ENCODE assay signal across 17 cellular contexts in the genomic region with DNA sequence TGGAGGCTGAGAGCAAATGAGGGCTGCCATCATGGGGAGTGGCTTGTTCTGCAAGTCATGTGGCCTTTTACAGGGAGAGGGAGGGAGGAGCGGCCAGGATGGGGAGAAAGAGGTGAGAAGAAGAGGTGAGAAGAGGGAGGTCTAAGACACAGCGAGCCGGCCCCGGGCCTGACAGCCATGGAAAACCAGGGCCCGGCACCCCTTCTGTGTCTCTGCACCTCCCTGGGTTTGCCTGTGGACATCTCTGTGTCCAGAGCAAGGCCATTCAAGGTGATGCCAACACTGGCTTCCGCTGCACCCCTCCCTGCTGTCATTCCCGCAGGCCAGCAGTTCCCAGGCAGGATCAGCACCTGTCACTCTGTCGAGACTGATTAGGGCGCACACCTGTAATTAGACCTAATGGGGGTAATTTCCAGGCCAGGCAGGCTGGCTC.
DNase-seq lines count a peak whose midpoint lies in the region; ATAC-seq, FAIRE-seq and TF ChIP-seq lines count a peak whose summit lies in the region.
"Had no signal": no experiment of that assay in that cellular context is flagged by ENCODE, and none has a peak within 500 bp of the region (broad histone marks: within the 10 kb centered on the region; RNA-seq: fewer than 3 reads in every experiment).

No MANE protein-coding gene starts in this region.

- TF ChIP-seq EP300 in HepG2 (IDR thresholded peaks at IDR 0.05; ENCODE audit: low read depth in 2 of 2, low read length in 2 of 2): no peak
- no peak for TF ChIP-seq EP300 in HepG2 (CRISPR knock-in tag; IDR thresholded peaks at IDR 0.05; ENCODE audit: borderline replicate concordance)

- H3K4me2 ChIP-seq in HepG2 (ENCODE audit: low read depth, low read length): no peak overlapping the region

- CTCF ChIA-PET in HepG2 (lab: Yijun Ruan, JAX; ENCODE audit: low intra/inter-chr PET ratio, low total read pairs): no interaction called here
- CTCF ChIA-PET in activated CD4-positive, alpha-beta memory T cell treated with anti-CD3 and anti-CD28 coated beads for 36 hours (lab: Charles Lee): no interaction called here

- H4K20me1 ChIP-seq in HepG2 (ENCODE audit: insufficient read depth, low read length): peaks cover 4% of the 10 kb centered on the region; the same call in 1 of the 2 replicates

- no peaks in the 10 kb centered on the region for H3K36me3 Mint-ChIP-seq in activated CD4-positive, alpha-beta memory T cell treated with anti-CD3 and anti-CD28 coated beads for 36 hours

- BruUV-seq in HepG2 (replicated peaks; lab: Mats Ljungman, UMichigan): no TSS peak

- in situ Hi-C loops in HepG2 (cut with HindIII; ENCODE audit: extremely low pct_ligation_motif_present, low pct_unique_long_range_greater_than_20kb): no loop called here

- no peak for FAIRE-seq in HepG2 (lab: Jason Lieb, UNC)
- FAIRE-seq: A204.1, pancreas had no signal

- no peak overlapping the region for H2AFZ ChIP-seq in HepG2 (ENCODE audit: low read length)
- H2AFZ ChIP-seq: GM23338 had no signal

- WGBS in HepG2 (ENCODE audit: low lambda C conversion rate): 62% methylated on average over 9 of the region's 9 CpGs
- 57% methylated on average over 5 of the region's 9 CpGs for WGBS in right lobe of liver (ENCODE audit: insufficient coverage, low coverage, low lambda C conversion rate, missing lambda C conversion rate)

- no peaks in the 10 kb centered on the region for H3K9me3 ChIP-seq in HepG2 (ENCODE audit: low read length)
- H3K9me3 ChIP-seq in right lobe of liver: no peaks in the 10 kb centered on the region
- H3K9me3 ChIP-seq: adrenal gland, gastrocnemius medialis, pancreas, upper lobe of right lung had no signal

- H3K36me3 ChIP-seq in HepG2 (replicated peaks in 1 of 2; ENCODE audit: control insufficient read depth in 1 of 2, insufficient read depth in 2 of 2, low read length in 2 of 2): no peaks in the 10 kb centered on the region; a peak in 1 of 5 replicates
- H3K36me3 ChIP-seq in right lobe of liver: no peaks in the 10 kb centered on the region
- H3K36me3 ChIP-seq: adrenal gland, gastrocnemius medialis, pancreas, upper lobe of right lung had no signal

- ATAC-seq in HepG2: no peak
- no peak for ATAC-seq in right lobe of liver
- ATAC-seq in HG03442 (IDR thresholded peaks at IDR 0.05; ENCODE audit: unreplicated experiment): no peak
- ATAC-seq: gastrocnemius medialis, pancreas, upper lobe of right lung had no signal

- TF ChIP-seq POLR2A in HepG2 (IDR thresholded peaks at IDR 0.05; ENCODE audit: insufficient read depth in 1 of 2, low read depth in 2 of 2, low read length in 2 of 2) (no peak), right lobe of liver (IDR thresholded peaks at IDR 0.05) (no peak)

- TF ChIP-seq CTCF in HepG2 (CRISPR knock-in tag; IDR thresholded peaks at IDR 0.05): no peak
- no peak for TF ChIP-seq CTCF in right lobe of liver (IDR thresholded peaks at IDR 0.05)

- POLR2A ChIA-PET in HepG2 (lab: Yijun Ruan, JAX): no interaction called here
- POLR2A ChIA-PET in activated CD4-positive, alpha-beta memory T cell treated with anti-CD3 and anti-CD28 coated beads for 36 hours (lab: Charles Lee): no interaction called here

- no peak overlapping the region for H3K9ac ChIP-seq in HepG2 (ENCODE audit: insufficient read depth, low read depth, low read length)

- H3K4me1 ChIP-seq in HepG2 (ENCODE audit: insufficient read depth, low read length) (no peaks in the 10 kb centered on the region), right lobe of liver (no peaks in the 10 kb centered on the region)
- H3K4me1 ChIP-seq: adrenal gland, gastrocnemius medialis, pancreas, upper lobe of right lung had no signal

- H3K4me1 Mint-ChIP-seq in activated CD4-positive, alpha-beta memory T cell treated with anti-CD3 and anti-CD28 coated beads for 36 hours (ENCODE audit: low read depth): no peaks in the 10 kb centered on the region

- no peak overlapping the region for H3K4me3 ChIP-seq in HepG2 (replicated peaks in 1 of 3; ENCODE audit: insufficient read depth in 1 of 3, low read depth in 2 of 3, low read length in 3 of 3)
- no peak overlapping the region for H3K4me3 ChIP-seq in right lobe of liver
- H3K4me3 ChIP-seq: adrenal gland, gastrocnemius medialis, GM23338, pancreas, upper lobe of right lung had no signal

- TF ChIP-seq RAD21 in HepG2 (CRISPR knock-in tag; IDR thresholded peaks at IDR 0.05): no peak

- H3K4me3 Mint-ChIP-seq in activated CD4-positive, alpha-beta memory T cell treated with anti-CD3 and anti-CD28 coated beads for 36 hours: no peak overlapping the region
- H3K4me3 Mint-ChIP-seq: GM23338 had no signal

- H3K27ac ChIP-seq in HepG2 (ENCODE audit: extremely low read length, insufficient read depth, low read length): no peak overlapping the region
- no peak overlapping the region for H3K27ac ChIP-seq in right lobe of liver
- H3K27ac ChIP-seq: adrenal gland, gastrocnemius medialis, pancreas, upper lobe of right lung had no signal

- no peaks in the 10 kb centered on the region for H3K9me3 Mint-ChIP-seq in activated CD4-positive, alpha-beta memory T cell treated with anti-CD3 and anti-CD28 coated beads for 36 hours
- H3K9me3 Mint-ChIP-seq: GM23338 had no signal

- intact Hi-C loops in HepG2 (cut with micrococcal nuclease; ENCODE audit: unreplicated experiment): no loop called here
- intact Hi-C loops in right lobe of liver (cut with DNase I): no loop called here
- intact Hi-C loops in activated CD4-positive, alpha-beta memory T cell treated with anti-CD3 and anti-CD28 coated beads for 36 hours (cut with micrococcal nuclease): no loop called here

- no peak for DNase-seq in HepG2 (ENCODE audit: low spot score)
- DNase-seq in right lobe of liver: no peak
- DNase-seq in NCI-H2227 (lab: John Stamatoyannopoulos, UW; ENCODE audit: unreplicated experiment): peak; percentile 89
- DNase-seq in cerebellar cortex (ENCODE audit: low spot score): peak; percentile 56
- DNase-seq in activated CD4-positive, alpha-beta memory T cell treated with anti-CD3 and anti-CD28 coated beads for 36 hours: no peak
- no peak for DNase-seq in SHP77 (lab: John Stamatoyannopoulos, UW)
- no peak for DNase-seq in activated naive CD4-positive, alpha-beta T cell treated with anti-CD3 and anti-CD28 coated beads, Interleukin-2, amount 50 U/mL, for 16 hours
- DNase-seq: activated effector memory CD4-positive, alpha-beta T cell treated with anti-CD3 and anti-CD28 coated beads, Interleukin-2, amount 50 U/mL, for 16 hours; adrenal gland; gastrocnemius medialis; mammary epithelial cell; pancreas; Right ventricle myocardium superior; upper lobe of right lung had no signal

- no peak overlapping the region for H3K27ac Mint-ChIP-seq in activated CD4-positive, alpha-beta memory T cell treated with anti-CD3 and anti-CD28 coated beads for 36 hours
- H3K27ac Mint-ChIP-seq: GM23338 had no signal

- H3K27me3 ChIP-seq in HepG2 (ENCODE audit: control insufficient read depth in 1 of 2, insufficient read depth in 2 of 2, low read length in 2 of 2): peaks cover 10 to 66% of the 10 kb centered on the region in 2 experiments
- no peaks in the 10 kb centered on the region for H3K27me3 ChIP-seq in right lobe of liver
- H3K27me3 ChIP-seq: adrenal gland, pancreas had no signal

- no peaks in the 10 kb centered on the region for H3K79me2 ChIP-seq in HepG2 (ENCODE audit: insufficient read depth, low read length)

- H3K27me3 Mint-ChIP-seq in activated CD4-positive, alpha-beta memory T cell treated with anti-CD3 and anti-CD28 coated beads for 36 hours: no peaks in the 10 kb centered on the region

TF ChIP-seq in HepG2, 621 proteins besides CTCF, POLR2A, EP300 and RAD21:
- TF ChIP-seq SP4 (CRISPR knock-in tag; IDR thresholded peaks at IDR 0.05) (no peak), PCBP1 (IDR thresholded peaks at IDR 0.05; ENCODE audit: borderline replicate concordance, low read depth, low read length) (no peak), EED (CRISPR knock-in tag; IDR thresholded peaks at IDR 0.05) (0 out of 2 replicates have a peak, but pooled peaks have one; percentile 52), EZH2 (conservative IDR thresholded peaks at IDR 0.05; ENCODE audit: low read depth, low read length) (peak; percentile 51; the same call in 1 of the 2 replicates), ZC3H13 (CRISPR knock-in tag; IDR thresholded peaks at IDR 0.05) (no peak)

Comparison
In these comparisons a context has a peak if more than half of its experiments do, and no peak if none do; other contexts are left out.
1. DNase-seq: peak in NCI-H2227 (single experiment) and cerebellar cortex (single experiment); none in HepG2 (single experiment), right lobe of liver (0 of 3), activated CD4-positive, alpha-beta memory T cell treated with anti-CD3 and anti-CD28 coated beads for 36 hours (single experiment), SHP77 (0 of 2) and activated naive CD4-positive, alpha-beta T cell treated with anti-CD3 and anti-CD28 coated beads, Interleukin-2, amount 50 U/mL, for 16 hours (single experiment).